Comparison of ENCODE assay signal across 38 cellular contexts in the genomic region with DNA sequence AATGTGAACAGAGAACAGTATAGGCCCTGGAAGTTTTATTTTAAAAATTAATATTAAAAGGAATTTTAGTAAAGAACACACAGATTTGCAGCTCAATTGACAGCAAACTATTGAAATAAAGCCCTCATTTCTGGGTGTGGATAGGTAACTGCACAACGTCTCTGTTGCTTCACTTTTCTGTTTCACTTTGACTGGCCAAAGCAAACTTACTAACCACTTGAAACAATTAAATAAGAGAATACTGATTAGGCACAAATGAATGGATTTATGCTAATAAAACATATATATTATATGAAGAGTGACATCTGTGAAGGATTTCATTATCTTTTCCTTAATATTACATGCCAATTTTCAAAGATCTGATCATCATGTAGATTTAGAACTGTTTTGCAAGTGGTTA. TPM values are rescaled to one million over a fixed set of nuclear protein-coding genes. Genes with fewer than 3 reads are reported as not detected.
DNase-seq lines count a peak whose midpoint lies in the region; ATAC-seq and TF ChIP-seq lines count a peak whose summit lies in the region.
"Had no signal": no experiment of that assay in that cellular context is flagged by ENCODE, and none has a peak within 500 bp of the region (broad histone marks: within the 10 kb centered on the region; RNA-seq: fewer than 3 reads in every experiment).

No MANE protein-coding gene starts in this region.

- no peak overlapping the region for H3K4me3 Mint-ChIP-seq in Calu3 (ENCODE audit: low read depth, unreplicated experiment)
- H3K4me3 Mint-ChIP-seq: activated naive CD8-positive, alpha-beta T cell treated with anti-CD3 and anti-CD28 coated beads, Interleukin-2, amount 50 U/mL, for 24 hours; activated T-cell treated with anti-CD3 and anti-CD28 coated beads, Interleukin-2, amount 50 U/mL, for 4 hours; CD4-positive, CD25-positive, alpha-beta regulatory T cell; nephron had no signal

- CTCF ChIA-PET in Calu3 (lab: Charles Lee) = no interaction called here

- ATAC-seq in GM18508 (IDR thresholded peaks at IDR 0.05; ENCODE audit: insufficient read depth, unreplicated experiment) (peak; percentile 61), GM19351 (IDR thresholded peaks at IDR 0.05; ENCODE audit: unreplicated experiment) (peak; percentile 79), HG02623 (IDR thresholded peaks at IDR 0.05; ENCODE audit: unreplicated experiment) (peak; percentile 62), HG03442 (IDR thresholded peaks at IDR 0.05; ENCODE audit: unreplicated experiment) (peak; percentile 80)
- ATAC-seq: A549; activated naive CD8-positive, alpha-beta T cell treated with anti-CD3 and anti-CD28 coated beads, Interleukin-2, amount 50 U/mL, for 24 hours; activated T-cell treated with anti-CD3 and anti-CD28 coated beads, Interleukin-2, amount 50 U/mL, for 4 hours; left colon had no signal

- H3K4me1 Mint-ChIP-seq in Calu3 (ENCODE audit: low read depth, unreplicated experiment) = no peaks in the 10 kb centered on the region
- H3K4me1 Mint-ChIP-seq: activated naive CD8-positive, alpha-beta T cell treated with anti-CD3 and anti-CD28 coated beads, Interleukin-2, amount 50 U/mL, for 24 hours; nephron had no signal

- no peaks in the 10 kb centered on the region for H3K9me3 Mint-ChIP-seq in Calu3 (ENCODE audit: low read depth, unreplicated experiment)
- H3K9me3 Mint-ChIP-seq: activated naive CD8-positive, alpha-beta T cell treated with anti-CD3 and anti-CD28 coated beads, Interleukin-2, amount 50 U/mL, for 24 hours; activated T-cell treated with anti-CD3 and anti-CD28 coated beads, Interleukin-2, amount 50 U/mL, for 4 hours; nephron had no signal

- no peak for TF ChIP-seq CTCF in Calu3 (IDR thresholded peaks at IDR 0.05; ENCODE audit: unreplicated experiment)
- no peak for TF ChIP-seq CTCF in GM13977 (IDR thresholded peaks at IDR 0.05; ENCODE audit: extremely low read depth, insufficient read depth, missing control alignments)

- no peak overlapping the region for H3K27ac Mint-ChIP-seq in Calu3 (ENCODE audit: unreplicated experiment)
- H3K27ac Mint-ChIP-seq: activated naive CD8-positive, alpha-beta T cell treated with anti-CD3 and anti-CD28 coated beads, Interleukin-2, amount 50 U/mL, for 24 hours; CD4-positive, CD25-positive, alpha-beta regulatory T cell; nephron had no signal

- no peaks in the 10 kb centered on the region for H3K27me3 Mint-ChIP-seq in Calu3 (ENCODE audit: unreplicated experiment)
- H3K27me3 Mint-ChIP-seq: CD4-positive, CD25-positive, alpha-beta regulatory T cell had no signal

- DNase-seq in Calu3 (no peak), NCI-H2227 treated with DMSO at 0.1 percent for 48 hours (lab: John Stamatoyannopoulos, UW) (no peak), GM13977 (ENCODE audit: low spot score) (no peak)
- no peak for DNase-seq in stimulated activated CD4-positive, alpha-beta T cell treated with anti-CD3 and anti-CD28 coated beads, Interleukin-12 subunit alpha, Interleukin-12 subunit beta, amount 100 ng/mL, for 4 hours
- DNase-seq: activated CD4-positive, alpha-beta T cell treated with anti-CD3 and anti-CD28 coated beads for 4 hours; activated naive CD4-positive, alpha-beta T cell; activated naive CD8-positive, alpha-beta T cell treated with anti-CD3 and anti-CD28 coated beads, Interleukin-2, amount 50 U/mL, for 24 hours; activated T-cell treated with anti-CD3 and anti-CD28 coated beads, Interleukin-2, amount 50 U/mL, for 4 hours; AML-193; CD4-positive, CD25-positive, alpha-beta regulatory T cell; DND-41; effector memory CD4-positive, alpha-beta T cell; GF-D8; HCEC 1CT; left colon; NCI-H1048; NCI-H187; NCI-H82; stimulated activated CD4-positive, alpha-beta T cell treated with anti-CD3 and anti-CD28 coated beads, Interleukin-15, amount 100 ng/mL, for 24 hours; stimulated activated CD4-positive, alpha-beta T cell treated with anti-CD3 and anti-CD28 coated beads, Interleukin-4, amount 100 ng/mL, for 4 hours; T1000; tibial artery had no signal

- intact Hi-C loops in Calu3 (cut with micrococcal nuclease; ENCODE audit: unreplicated experiment) = no loop called here

- no TSS peak for BruUV-seq in Calu3 (replicated peaks; lab: Mats Ljungman, UMichigan)

- in situ Hi-C loops in GM13977 (cut with MboI; ENCODE audit: low pct_unique_long_range_greater_than_20kb, low sequenced_read_pairs, unreplicated experiment) = no loop called here

- no peaks in the 10 kb centered on the region for H3K36me3 Mint-ChIP-seq in Calu3 (ENCODE audit: insufficient read depth, unreplicated experiment)
- H3K36me3 Mint-ChIP-seq: CD4-positive, CD25-positive, alpha-beta regulatory T cell had no signal

RNA-seq across cellular contexts. Expression of gene ZNF804B, which starts 11.9 kb away (rescaled TPM):
- total RNA-seq in Calu3 (2022) = not detected in 2 replicates
- total RNA-seq: activated T-cell treated with anti-CD3 and anti-CD28 coated beads, Interleukin-2, amount 50 U/mL, for 4 hours; astrocyte; CD4-positive, CD25-positive, alpha-beta regulatory T cell; epithelial cell of proximal tubule; glomerular endothelial cell; HT1080; left colon; lung microvascular endothelial cell; mucosa of gallbladder; NCI-H460; omental fat pad; pulmonary artery endothelial cell; RPMI7951 had no signal

RNA-seq across cellular contexts. Expression of gene TEX47, which starts 24.1 kb away (rescaled TPM):
- not detected in 2 replicates for total RNA-seq in Calu3 (2022)
- total RNA-seq: activated T-cell treated with anti-CD3 and anti-CD28 coated beads, Interleukin-2, amount 50 U/mL, for 4 hours; astrocyte; CD4-positive, CD25-positive, alpha-beta regulatory T cell; epithelial cell of proximal tubule; glomerular endothelial cell; HT1080; left colon; lung microvascular endothelial cell; mucosa of gallbladder; NCI-H460; omental fat pad; pulmonary artery endothelial cell; RPMI7951 had no signal
